ENCODE assay signal across 34 cellular contexts in genomic region chr5:177241768-177242167, GRCh38.
"Had no signal": no experiment of that assay in that cellular context is flagged by ENCODE, and none has a peak within 500 bp of the region (broad histone marks: within the 10 kb centered on the region; RNA-seq: fewer than 3 reads in every experiment).

No MANE protein-coding gene starts in this region.

- DNase-seq: activated B cell treated with CpG ODN at 0.5 μM for 24 hours; activated CD4-positive, alpha-beta T cell treated with anti-CD3 and anti-CD28 coated beads for 4 hours; activated CD4-positive, alpha-beta T cell treated with anti-CD3 and anti-CD28 coated beads, Interleukin-2, amount 50 U/mL, for 1 hour; activated CD4-positive, CD25-positive, alpha-beta regulatory T cell treated with anti-CD3 and anti-CD28 coated beads, Interleukin-2, amount 50 U/mL, for 72 hours; activated CD8-positive, alpha-beta T cell treated with anti-CD3 and anti-CD28 coated beads for 36 hours; activated effector memory CD4-positive, alpha-beta T cell treated with anti-CD3 and anti-CD28 coated beads, Interleukin-2, amount 50 U/mL, for 16 hours; activated naive CD4-positive, alpha-beta T cell; activated naive CD4-positive, alpha-beta T cell treated with anti-CD3 and anti-CD28 coated beads, Interleukin-2, amount 50 U/mL, for 16 hours; activated naive CD8-positive, alpha-beta T cell treated with anti-CD3 and anti-CD28 coated beads for 36 hours; activated T-cell treated with anti-CD3 and anti-CD28 coated beads, Interleukin-2, amount 50 U/mL, for 1 hour; amniotic stem cell; aorta; brain microvascular endothelial cell; Karpas-422; KBM-7; NCI-H1105; NCI-H1417 treated with DMSO at 0.1 percent for 48 hours; NCI-H187 treated with DMSO at 0.1 percent for 48 hours; NCI-H2081; NCI-H2171 treated with DMSO at 0.1 percent for 48 hours; NCI-H226; NCI-H446 treated with DMSO at 0.1 percent for 48 hours; NCI-H524; NCI-H69; SIG-M5; SW 1271; T-helper 1 cell; T-helper 2 cell; T-helper 9 cell had no signal

- H3K4me3 Mint-ChIP-seq: activated B cell treated with CpG ODN at 0.5 μM for 24 hours; activated CD8-positive, alpha-beta T cell treated with anti-CD3 and anti-CD28 coated beads for 36 hours; activated naive CD8-positive, alpha-beta T cell treated with anti-CD3 and anti-CD28 coated beads for 36 hours; activated T-helper 17 cell treated with anti-CD3 and anti-CD28 coated beads, Interleukin-2, amount 50 U/mL, for 72 hours; central memory CD8-positive, alpha-beta T cell had no signal

- H3K4me3 ChIP-seq: cardiac muscle cell had no signal

- H3K27ac Mint-ChIP-seq: activated B cell treated with CpG ODN at 0.5 μM for 24 hours; activated CD8-positive, alpha-beta T cell treated with anti-CD3 and anti-CD28 coated beads for 36 hours; activated naive CD8-positive, alpha-beta T cell treated with anti-CD3 and anti-CD28 coated beads for 36 hours; activated T-helper 17 cell treated with anti-CD3 and anti-CD28 coated beads, Interleukin-2, amount 50 U/mL, for 72 hours had no signal

- H3K9me3 Mint-ChIP-seq: activated B cell treated with CpG ODN at 0.5 μM for 24 hours; activated CD8-positive, alpha-beta T cell treated with anti-CD3 and anti-CD28 coated beads for 36 hours; activated naive CD8-positive, alpha-beta T cell treated with anti-CD3 and anti-CD28 coated beads for 36 hours; activated T-helper 17 cell treated with anti-CD3 and anti-CD28 coated beads, Interleukin-2, amount 50 U/mL, for 72 hours; central memory CD8-positive, alpha-beta T cell had no signal

- H3K27ac ChIP-seq: brain microvascular endothelial cell, cardiac muscle cell, RWPE1, VCaP had no signal

- H3K27me3 ChIP-seq: brain microvascular endothelial cell, cardiac muscle cell had no signal

- H3K27me3 Mint-ChIP-seq: activated B cell treated with CpG ODN at 0.5 μM for 24 hours; activated CD8-positive, alpha-beta T cell treated with anti-CD3 and anti-CD28 coated beads for 36 hours; activated naive CD8-positive, alpha-beta T cell treated with anti-CD3 and anti-CD28 coated beads for 36 hours; activated T-helper 17 cell treated with anti-CD3 and anti-CD28 coated beads, Interleukin-2, amount 50 U/mL, for 72 hours; central memory CD8-positive, alpha-beta T cell had no signal

- H3K4me1 Mint-ChIP-seq: activated B cell treated with CpG ODN at 0.5 μM for 24 hours; activated T-helper 17 cell treated with anti-CD3 and anti-CD28 coated beads, Interleukin-2, amount 50 U/mL, for 72 hours; central memory CD8-positive, alpha-beta T cell had no signal
